ENCODE assay signal across 15 cellular contexts in the genomic region with DNA sequence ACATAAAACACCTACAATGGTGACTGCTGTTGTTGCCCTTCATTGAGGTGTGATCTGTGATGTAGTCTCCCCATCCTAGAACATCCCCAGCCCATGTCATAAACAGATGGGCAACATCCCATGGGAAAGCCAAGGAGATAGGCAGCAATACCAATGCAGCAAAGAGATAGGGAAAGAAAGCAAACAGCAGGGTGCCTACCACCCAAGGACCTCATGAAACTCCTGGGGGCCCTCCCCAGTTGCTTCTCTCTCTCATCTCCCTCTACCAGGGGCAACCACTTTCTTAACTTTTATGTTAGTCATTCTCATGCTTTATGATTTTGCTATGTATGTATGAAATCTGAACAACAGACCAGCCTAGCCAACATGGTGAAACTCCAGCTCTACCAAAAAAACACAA.
"Had no signal": no experiment of that assay in that cellular context is flagged by ENCODE, and none has a peak within 500 bp of the region (broad histone marks: within the 10 kb centered on the region; RNA-seq: fewer than 3 reads in every experiment).

No MANE protein-coding gene starts in this region.

- H3K36me3 ChIP-seq: gastrocnemius medialis, heart left ventricle, neutrophil, stomach had no signal

- H3K4me2 ChIP-seq: SK-N-SH had no signal

- H3K4me3 Mint-ChIP-seq: activated B cell treated with CpG ODN at 0.5 μM for 24 hours; activated naive CD4-positive, alpha-beta T cell treated with anti-CD3 and anti-CD28 coated beads for 36 hours had no signal

- DNase-seq: activated B cell treated with CpG ODN at 0.5 μM for 24 hours; activated CD4-positive, alpha-beta T cell treated with anti-CD3 and anti-CD28 coated beads for 48 hours; activated naive CD4-positive, alpha-beta T cell treated with anti-CD3 and anti-CD28 coated beads for 36 hours; dorsolateral prefrontal cortex; erythroblast; gastrocnemius medialis; heart left ventricle; left colon; SK-N-SH; stimulated activated CD4-positive, alpha-beta T cell treated with anti-CD3 and anti-CD28 coated beads, Interleukin-1b, Interleukin-23, amount 100 ng/mL, for 48 hours; stomach; testis had no signal

- H3K4me3 ChIP-seq: dorsolateral prefrontal cortex, gastrocnemius medialis, heart left ventricle, lung, stomach, testis had no signal

- H3K9me3 ChIP-seq: gastrocnemius medialis, heart left ventricle, neutrophil, SK-N-SH, stomach, testis had no signal

- ATAC-seq: gastrocnemius medialis, heart left ventricle, left colon had no signal

- H3K27ac Mint-ChIP-seq: activated naive CD4-positive, alpha-beta T cell treated with anti-CD3 and anti-CD28 coated beads for 36 hours had no signal

- H3K9ac ChIP-seq: parathyroid adenoma, SK-N-SH had no signal

- H3K27me3 Mint-ChIP-seq: activated B cell treated with CpG ODN at 0.5 μM for 24 hours had no signal

- H3K27ac ChIP-seq: dorsolateral prefrontal cortex, neutrophil, parathyroid adenoma, testis had no signal

- H3K27me3 ChIP-seq: testis had no signal

- H3K9me3 Mint-ChIP-seq: activated B cell treated with CpG ODN at 0.5 μM for 24 hours; activated naive CD4-positive, alpha-beta T cell treated with anti-CD3 and anti-CD28 coated beads for 36 hours had no signal
